In genomic region chr20:1319051-1319450, GRCh38 we compare ENCODE assay signal across 27 cellular contexts. TPM values are rescaled to one million over a fixed set of nuclear protein-coding genes. Genes with fewer than 3 reads are reported as not detected.
"Had no signal": no experiment of that assay in that cellular context is flagged by ENCODE, and none has a peak within 500 bp of the region (broad histone marks: within the 10 kb centered on the region; RNA-seq: fewer than 3 reads in every experiment).

No MANE protein-coding gene starts in this region.

- H3K36me3 ChIP-seq: ascending aorta, SJCRH30 had no signal

- H3K9me3 ChIP-seq: ascending aorta, body of pancreas, SJCRH30, SK-N-SH had no signal

- H3K4me3 Mint-ChIP-seq: activated CD8-positive, alpha-beta T cell treated with anti-CD3 and anti-CD28 coated beads, Interleukin-2, amount 10 ng/mL, durations not matched to agents 7 days and 5 days; activated naive CD8-positive, alpha-beta T cell treated with anti-CD3 and anti-CD28 coated beads, Interleukin-2, amount 50 U/mL, for 24 hours; WTC11 had no signal

- H3K9me3 Mint-ChIP-seq: activated naive CD4-positive, alpha-beta T cell treated with anti-CD3 and anti-CD28 coated beads, Interleukin-2, amount 50 U/mL, for 72 hours; activated naive CD8-positive, alpha-beta T cell treated with anti-CD3 and anti-CD28 coated beads, Interleukin-2, amount 50 U/mL, for 24 hours; WTC11 had no signal

- H3K4me2 ChIP-seq: SK-N-SH had no signal

- H3K27ac ChIP-seq: ascending aorta, body of pancreas, RWPE1, SJCRH30 had no signal

- H3K9ac ChIP-seq: SK-N-SH had no signal

- DNase-seq: activated CD4-positive, alpha-beta T cell treated with anti-CD3 and anti-CD28 coated beads for 48 hours; activated CD4-positive, alpha-beta T cell treated with anti-CD3 and anti-CD28 coated beads, Interleukin-2, amount 50 U/mL, for 4 hours; activated CD4-positive, CD25-positive, alpha-beta regulatory T cell treated with anti-CD3 and anti-CD28 coated beads, Interleukin-2, amount 50 U/mL, for 72 hours; activated CD8-positive, alpha-beta memory T cell treated with anti-CD3 and anti-CD28 coated beads, Interleukin-2, amount 50 U/mL, for 48 hours; activated CD8-positive, alpha-beta T cell treated with anti-CD3 and anti-CD28 coated beads, Interleukin-2, amount 10 ng/mL, durations not matched to agents 7 days and 5 days; activated naive CD4-positive, alpha-beta T cell; activated naive CD8-positive, alpha-beta T cell treated with anti-CD3 and anti-CD28 coated beads, Interleukin-2, amount 50 U/mL, for 24 hours; activated T-cell treated with anti-CD3 and anti-CD28 coated beads, Interleukin-2, amount 50 U/mL, for 1 hour; amniotic stem cell; body of pancreas; central memory CD4-positive, alpha-beta T cell; NCI-H1105 treated with DMSO at 0.1 percent for 48 hours; NCI-H1436 treated with DMSO at 0.1 percent for 48 hours; NCI-H187; NCI-H2081; NCI-H510A treated with DMSO at 0.1 percent for 48 hours; NCI-H69; NK-92 treated with Interleukin-12 subunit alpha and Interleukin-12 subunit beta, amount 100 ng/mL, for 24 hours; OCI-M1; Right ventricle myocardium superior; SJCRH30; SK-N-SH had no signal

- H3K27ac Mint-ChIP-seq: activated CD8-positive, alpha-beta T cell treated with anti-CD3 and anti-CD28 coated beads, Interleukin-2, amount 10 ng/mL, durations not matched to agents 7 days and 5 days; activated naive CD4-positive, alpha-beta T cell treated with anti-CD3 and anti-CD28 coated beads, Interleukin-2, amount 50 U/mL, for 72 hours; activated naive CD8-positive, alpha-beta T cell treated with anti-CD3 and anti-CD28 coated beads, Interleukin-2, amount 50 U/mL, for 24 hours; WTC11 had no signal

- ATAC-seq: activated CD8-positive, alpha-beta T cell treated with anti-CD3 and anti-CD28 coated beads, Interleukin-2, amount 10 ng/mL, durations not matched to agents 7 days and 5 days; activated naive CD4-positive, alpha-beta T cell treated with anti-CD3 and anti-CD28 coated beads, Interleukin-2, amount 50 U/mL, for 72 hours; activated naive CD8-positive, alpha-beta T cell treated with anti-CD3 and anti-CD28 coated beads, Interleukin-2, amount 50 U/mL, for 24 hours; body of pancreas; Panc1; WTC11 had no signal

- H3K36me3 Mint-ChIP-seq: activated naive CD4-positive, alpha-beta T cell treated with anti-CD3 and anti-CD28 coated beads, Interleukin-2, amount 50 U/mL, for 72 hours; WTC11 had no signal

- H3K4me1 Mint-ChIP-seq: WTC11 had no signal

- H3K27me3 ChIP-seq: ascending aorta, body of pancreas, SJCRH30 had no signal

- H3K4me1 ChIP-seq: body of pancreas, SJCRH30 had no signal

- H3K27me3 Mint-ChIP-seq: activated naive CD8-positive, alpha-beta T cell treated with anti-CD3 and anti-CD28 coated beads, Interleukin-2, amount 50 U/mL, for 24 hours had no signal

- H3K4me3 ChIP-seq: ascending aorta, body of pancreas, SJCRH30 had no signal

RNA-seq across cellular contexts. Expression of gene SDCBP2, which starts 9.9 kb away (rescaled TPM):
- total RNA-seq: ascending aorta had no signal
